In the genomic region with DNA sequence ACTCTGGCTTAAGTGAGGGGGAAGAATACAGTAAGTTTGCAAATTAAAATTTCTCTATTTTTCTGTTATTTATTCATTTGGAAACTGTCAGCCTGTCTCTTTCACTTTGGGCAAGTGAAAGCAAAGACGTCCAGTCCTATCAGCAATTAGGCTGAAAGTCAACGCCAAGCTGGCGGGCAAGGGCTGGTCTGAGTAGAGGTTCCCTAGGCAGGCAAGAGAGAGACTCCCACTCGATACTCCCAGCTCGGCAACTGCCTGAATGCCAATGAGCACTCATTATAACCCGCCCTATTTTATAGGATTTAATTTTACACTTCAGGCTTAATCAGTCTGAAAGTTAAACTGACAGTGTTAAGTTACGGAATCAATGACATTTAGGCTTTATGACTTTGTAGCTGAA, we compare ENCODE assay signal across 32 cellular contexts. TPM values are rescaled to one million over a fixed set of nuclear protein-coding genes. Genes with fewer than 3 reads are reported as not detected.
"Had no signal": no experiment of that assay in that cellular context is flagged by ENCODE, and none has a peak within 500 bp of the region (broad histone marks: within the 10 kb centered on the region; RNA-seq: fewer than 3 reads in every experiment).

No MANE protein-coding gene starts in this region.

- H3K27me3 ChIP-seq: dorsolateral prefrontal cortex, gastrocnemius medialis, hepatocyte, suprapubic skin, tibial nerve had no signal

- H3K9me3 ChIP-seq: gastrocnemius medialis, suprapubic skin, tibial nerve had no signal

- H3K27ac Mint-ChIP-seq: activated CD8-positive, alpha-beta memory T cell treated with anti-CD3 and anti-CD28 coated beads, Interleukin-2, amount 10 ng/mL, durations not matched to agents 7 days and 5 days; activated CD8-positive, alpha-beta T cell treated with anti-CD3 and anti-CD28 coated beads, Interleukin-2, amount 10 ng/mL, durations not matched to agents 7 days and 5 days; activated naive CD4-positive, alpha-beta T cell treated with anti-CD3 and anti-CD28 coated beads, Interleukin-2, amount 50 U/mL, for 24 hours; activated T-helper 2 cell treated with anti-CD3 and anti-CD28 coated beads, Interferon-gamma antibody, Interleukin-2, Interleukin-4, amounts not matched to agents 10 μg/mL and 5 μg/mL and 100 μg/mL, durations not matched to agents 14 hours and 24 hours and 36 hours; stimulated activated naive B cell treated with anti-CD40 and anti-IgM and Interleukin-4, amounts not matched to agents 10 μg/mL and 1 μg/mL and 100 μg/mL, for 72 hours; T-helper 17 cell had no signal

- H3K9me3 Mint-ChIP-seq: activated naive CD4-positive, alpha-beta T cell treated with anti-CD3 and anti-CD28 coated beads, Interleukin-2, amount 50 U/mL, for 24 hours; activated T-helper 2 cell treated with anti-CD3 and anti-CD28 coated beads, Interferon-gamma antibody, Interleukin-2, Interleukin-4, amounts not matched to agents 10 μg/mL and 5 μg/mL and 100 μg/mL, durations not matched to agents 14 hours and 24 hours and 36 hours; naive thymus-derived CD8-positive, alpha-beta T cell; neural crest cell; stimulated activated naive B cell treated with anti-CD40 and anti-IgM and Interleukin-4, amounts not matched to agents 10 μg/mL and 1 μg/mL and 100 μg/mL, for 72 hours had no signal

- H3K27ac ChIP-seq: coronary artery, gastrocnemius medialis, hepatocyte, suprapubic skin, tibial nerve, WERI-Rb-1 had no signal

- ATAC-seq: activated CD8-positive, alpha-beta memory T cell treated with anti-CD3 and anti-CD28 coated beads, Interleukin-2, amount 10 ng/mL, durations not matched to agents 7 days and 5 days; activated CD8-positive, alpha-beta T cell treated with anti-CD3 and anti-CD28 coated beads, Interleukin-2, amount 10 ng/mL, durations not matched to agents 7 days and 5 days; gastrocnemius medialis; naive thymus-derived CD8-positive, alpha-beta T cell; SK-N-SH treated with all-trans-retinoic acid at 6 μM for 48 hours; stimulated activated naive B cell treated with anti-CD40 and anti-IgM and Interleukin-4, amounts not matched to agents 10 μg/mL and 1 μg/mL and 100 μg/mL, for 72 hours; T-helper 17 cell had no signal

- H3K4me1 ChIP-seq: gastrocnemius medialis, suprapubic skin, tibial nerve had no signal

- H3K4me3 ChIP-seq: coronary artery, dorsolateral prefrontal cortex, gastrocnemius medialis, hepatocyte, smooth muscle cell, suprapubic skin, tibial nerve had no signal

- H3K27me3 Mint-ChIP-seq: activated CD8-positive, alpha-beta memory T cell treated with anti-CD3 and anti-CD28 coated beads, Interleukin-2, amount 10 ng/mL, durations not matched to agents 7 days and 5 days; activated naive CD4-positive, alpha-beta T cell treated with anti-CD3 and anti-CD28 coated beads, Interleukin-2, amount 50 U/mL, for 24 hours; naive thymus-derived CD8-positive, alpha-beta T cell; stimulated activated naive B cell treated with anti-CD40 and anti-IgM and Interleukin-4, amounts not matched to agents 10 μg/mL and 1 μg/mL and 100 μg/mL, for 72 hours; T-helper 17 cell had no signal

- H3K4me3 Mint-ChIP-seq: activated CD8-positive, alpha-beta memory T cell treated with anti-CD3 and anti-CD28 coated beads, Interleukin-2, amount 10 ng/mL, durations not matched to agents 7 days and 5 days; activated CD8-positive, alpha-beta T cell treated with anti-CD3 and anti-CD28 coated beads, Interleukin-2, amount 10 ng/mL, durations not matched to agents 7 days and 5 days; activated naive CD4-positive, alpha-beta T cell treated with anti-CD3 and anti-CD28 coated beads, Interleukin-2, amount 50 U/mL, for 24 hours; neural crest cell; stimulated activated naive B cell treated with anti-CD40 and anti-IgM and Interleukin-4, amounts not matched to agents 10 μg/mL and 1 μg/mL and 100 μg/mL, for 72 hours; T-helper 17 cell had no signal

- H3K4me1 Mint-ChIP-seq: activated CD8-positive, alpha-beta memory T cell treated with anti-CD3 and anti-CD28 coated beads, Interleukin-2, amount 10 ng/mL, durations not matched to agents 7 days and 5 days; activated naive CD4-positive, alpha-beta T cell treated with anti-CD3 and anti-CD28 coated beads, Interleukin-2, amount 50 U/mL, for 24 hours had no signal

- DNase-seq: activated CD4-positive, alpha-beta T cell treated with anti-CD3 and anti-CD28 coated beads for 1 hour; activated CD4-positive, alpha-beta T cell treated with anti-CD3 and anti-CD28 coated beads, Interleukin-2, amount 50 U/mL, for 1 hour; activated CD8-positive, alpha-beta memory T cell treated with anti-CD3 and anti-CD28 coated beads, Interleukin-2, amount 10 ng/mL, durations not matched to agents 7 days and 5 days; activated CD8-positive, alpha-beta T cell treated with anti-CD3 and anti-CD28 coated beads, Interleukin-2, amount 10 ng/mL, durations not matched to agents 7 days and 5 days; activated T-cell treated with anti-CD3 and anti-CD28 coated beads, Interleukin-2, amount 50 U/mL, for 48 hours; anterior cingulate cortex; cerebellar nuclear complex; effector memory CD4-positive, alpha-beta T cell; erythroblast; gastrocnemius medialis; glutamatergic neuron; mammary epithelial cell; midbrain; naive thymus-derived CD8-positive, alpha-beta T cell; occipital lobe; stimulated activated CD4-positive, alpha-beta T cell treated with anti-CD3 and anti-CD28 coated beads, Interleukin-1b, Interleukin-23, amount 100 ng/mL, for 48 hours; stimulated activated naive B cell treated with anti-CD40 and anti-IgM and Interleukin-4, amounts not matched to agents 10 μg/mL and 1 μg/mL and 100 μg/mL, for 72 hours; T-helper 17 cell; T1000; WERI-Rb-1 had no signal

RNA-seq across cellular contexts. Expression of a gene that starts 14.3 kb away (rescaled TPM):
- total RNA-seq: activated CD8-positive, alpha-beta memory T cell treated with anti-CD3 and anti-CD28 coated beads, Interleukin-2, amount 10 ng/mL, durations not matched to agents 7 days and 5 days; activated CD8-positive, alpha-beta T cell treated with anti-CD3 and anti-CD28 coated beads, Interleukin-2, amount 10 ng/mL, durations not matched to agents 7 days and 5 days; activated T-helper 2 cell treated with anti-CD3 and anti-CD28 coated beads, Interferon-gamma antibody, Interleukin-2, Interleukin-4, amounts not matched to agents 10 μg/mL and 5 μg/mL and 100 μg/mL, durations not matched to agents 14 hours and 24 hours and 36 hours; bronchial epithelial cell; gastrocnemius medialis; hepatocyte; mammary epithelial cell; naive thymus-derived CD8-positive, alpha-beta T cell; neural crest cell; occipital lobe; smooth muscle cell; suprapubic skin; T-helper 17 cell; tibial nerve; urinary bladder had no signal
- polyA plus RNA-seq: hepatocyte; mammary epithelial cell; naive thymus-derived CD8-positive, alpha-beta T cell; smooth muscle cell; urinary bladder had no signal
